8 cellular contexts compared by ENCODE assay signal in genomic region chr13:30617315-30618185, GRCh38. TPM values are rescaled to one million over a fixed set of nuclear protein-coding genes. Genes with fewer than 3 reads are reported as not detected.
DNase-seq lines count a peak whose midpoint lies in the region; ATAC-seq and TF ChIP-seq lines count a peak whose summit lies in the region.

Gene USPL1, plus strand, starts transcription at chr13:30617920. Its CDS starts 3,221 bp downstream, at chr13:30621141.

- H3K9me3 Mint-ChIP-seq in immature natural killer cell = no peaks in the 10 kb centered on the region

- H3K27me3 Mint-ChIP-seq in immature natural killer cell (ENCODE audit: low read depth in 3 of 3) = no peaks in the 10 kb centered on the region

- TF ChIP-seq CTCF in AG04449 (IDR thresholded peaks at IDR 0.05; ENCODE audit: insufficient read depth, low read length, missing control alignments) (peak; percentile 26), WERI-Rb-1 (IDR thresholded peaks at IDR 0.05; ENCODE audit: low read depth, low read length) (no peak)

- no peaks in the 10 kb centered on the region for H3K27me3 ChIP-seq in WERI-Rb-1 (ENCODE audit: insufficient read depth, low read depth, severe bottlenecking)

- peak; percentile 67 for ATAC-seq in GM18870 (IDR thresholded peaks at IDR 0.05; ENCODE audit: unreplicated experiment)
- peak; percentile 79 for ATAC-seq in HG03135 (IDR thresholded peaks at IDR 0.05; ENCODE audit: unreplicated experiment)

- peaks cover 4% of the 10 kb centered on the region; the same call in 1 of the 2 replicates for H3K36me3 ChIP-seq in WERI-Rb-1

- CTCF ChIA-PET in AG04449 (lab: Yijun Ruan, JAX) = interaction anchor here (1.0 to 2.5 kb wide), 7 partner anchors 36 to 248 kb away, joined by 3 to 9 read pairs (median 3); no protein-coding TSS in a partner anchor

- H3K4me3 Mint-ChIP-seq in immature natural killer cell = no peak within 1 kb of the TSS

- H3K36me3 Mint-ChIP-seq in immature natural killer cell = no peaks in the 10 kb centered on the region

- H3K9me3 ChIP-seq in WERI-Rb-1 (ENCODE audit: severe bottlenecking) = no peaks in the 10 kb centered on the region

- no peak within 1 kb of the TSS for H3K27ac Mint-ChIP-seq in immature natural killer cell

- H3K4me3 ChIP-seq in AG04449 (ENCODE audit: low read depth, low read length) (peak within 1 kb of the TSS; percentile 93), WERI-Rb-1 (ENCODE audit: low read depth, low read length) (peak within 1 kb of the TSS; percentile 89)

- H3K27ac ChIP-seq in WERI-Rb-1 = peak within 1 kb of the TSS; percentile 93
- H3K27ac ChIP-seq in caudate nucleus (ENCODE audit: low read depth, low read length) = peak within 1 kb of the TSS; percentile 100

- DNase-seq in AG04449 (ENCODE audit: low read depth, low spot score) = peak; percentile 96
- DNase-seq in NCI-H2196 treated with DMSO at 0.1 percent for 48 hours (lab: John Stamatoyannopoulos, UW; ENCODE audit: unreplicated experiment) = peak; percentile 77
- DNase-seq in WERI-Rb-1 = peak; percentile 94
- peak; percentile 67 to 100 (median 98) for DNase-seq in caudate nucleus (lab: John Stamatoyannopoulos, UW)
- peak; percentile 99 for DNase-seq in immature natural killer cell
- DNase-seq in smooth muscle cell of the brain vasculature (ENCODE audit: low read depth, low spot score) = peak; percentile 96

- POLR2A ChIA-PET in AG04449 (lab: Yijun Ruan, JAX) = interaction anchor here (0.6 to 2.1 kb wide), 15 partner anchors 9 to 428 kb away, joined by 3 to 8 read pairs (median 4); partner anchors contain the start of genes HMGB1 and UBE2L5

- H3K4me1 Mint-ChIP-seq in immature natural killer cell = peaks cover 5 to 15% of the 10 kb centered on the region in 2 donors

RNA-seq across cellular contexts. Expression of gene USPL1, which starts in this region (rescaled TPM):
- polyA plus RNA-seq in immature natural killer cell = 10 to 100 TPM in 2 of 3 donors, 1 to 10 TPM in 1; 9.5 to 13.2 (median 12.3) TPM

Comparison
In these comparisons a context has a peak if more than half of its experiments do, and no peak if none do; other contexts are left out.
1. Peak in every context shown above with its lines: DNase-seq, ATAC-seq, H3K4me3 ChIP-seq and H3K27ac ChIP-seq.